Comparison of ENCODE assay signal across 1 cellular context in the genomic region with DNA sequence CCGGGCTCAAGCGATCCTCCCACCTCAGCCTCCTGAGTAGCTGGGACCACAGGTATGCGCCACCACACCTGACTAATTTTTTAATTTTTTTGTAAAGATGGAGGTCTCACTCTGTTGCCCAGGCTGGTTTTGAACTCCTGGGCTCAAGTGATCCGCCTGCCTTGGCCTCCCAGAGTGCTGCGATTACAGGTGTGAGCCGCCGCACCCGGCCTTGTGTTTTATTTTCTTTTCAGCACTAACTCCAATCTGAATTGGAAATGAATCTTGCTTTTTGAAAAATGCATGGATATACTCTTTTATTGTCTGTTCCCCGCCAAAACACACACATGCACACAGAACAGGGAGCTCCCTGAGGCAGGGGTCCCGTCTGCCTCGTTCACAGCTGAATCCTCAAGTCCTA.
TF ChIP-seq lines count a peak whose summit lies in the region.

No MANE protein-coding gene starts in this region.

TF ChIP-seq in IMR-90, 13 proteins besides CTCF, POLR2A, EP300 and RAD21:
- no peak for TF ChIP-seq RFX5 (IDR thresholded peaks at IDR 0.05; ENCODE audit: low read depth, low read length)
- no peak for TF ChIP-seq CHD1 (IDR thresholded peaks at IDR 0.05; ENCODE audit: low read depth, low read length)
- TF ChIP-seq SMC3 (IDR thresholded peaks at IDR 0.05; ENCODE audit: low read depth, low read length): no peak
- no peak for TF ChIP-seq MAFK (IDR thresholded peaks at IDR 0.05; ENCODE audit: low read depth, low read length)
- TF ChIP-seq MXI1 (IDR thresholded peaks at IDR 0.05; ENCODE audit: borderline replicate concordance, low read depth, low read length): no peak
- TF ChIP-seq CEBPB (IDR thresholded peaks at IDR 0.05; ENCODE audit: low read depth, low read length): no peak
- no peak for TF ChIP-seq FOS (IDR thresholded peaks at IDR 0.05; ENCODE audit: low read depth, low read length)
- TF ChIP-seq NFE2L2 (IDR thresholded peaks at IDR 0.05; ENCODE audit: low read depth, low read length): no peak
- no peak for TF ChIP-seq MAZ (IDR thresholded peaks at IDR 0.05; ENCODE audit: borderline replicate concordance, low read depth, low read length)
- TF ChIP-seq, protein P1, sequence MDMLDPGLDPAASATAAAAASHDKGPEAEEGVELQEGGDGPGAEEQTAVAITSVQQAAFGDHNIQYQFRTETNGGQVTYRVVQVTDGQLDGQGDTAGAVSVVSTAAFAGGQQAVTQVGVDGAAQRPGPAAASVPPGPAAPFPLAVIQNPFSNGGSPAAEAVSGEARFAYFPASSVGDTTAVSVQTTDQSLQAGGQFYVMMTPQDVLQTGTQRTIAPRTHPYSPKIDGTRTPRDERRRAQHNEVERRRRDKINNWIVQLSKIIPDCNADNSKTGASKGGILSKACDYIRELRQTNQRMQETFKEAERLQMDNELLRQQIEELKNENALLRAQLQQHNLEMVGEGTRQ (IDR thresholded peaks at IDR 0.05; ENCODE audit: low read depth, low read length): no peak
- no peak for TF ChIP-seq RCOR1 (IDR thresholded peaks at IDR 0.05; ENCODE audit: insufficient replicate concordance, low read length)
- TF ChIP-seq, protein P2, sequence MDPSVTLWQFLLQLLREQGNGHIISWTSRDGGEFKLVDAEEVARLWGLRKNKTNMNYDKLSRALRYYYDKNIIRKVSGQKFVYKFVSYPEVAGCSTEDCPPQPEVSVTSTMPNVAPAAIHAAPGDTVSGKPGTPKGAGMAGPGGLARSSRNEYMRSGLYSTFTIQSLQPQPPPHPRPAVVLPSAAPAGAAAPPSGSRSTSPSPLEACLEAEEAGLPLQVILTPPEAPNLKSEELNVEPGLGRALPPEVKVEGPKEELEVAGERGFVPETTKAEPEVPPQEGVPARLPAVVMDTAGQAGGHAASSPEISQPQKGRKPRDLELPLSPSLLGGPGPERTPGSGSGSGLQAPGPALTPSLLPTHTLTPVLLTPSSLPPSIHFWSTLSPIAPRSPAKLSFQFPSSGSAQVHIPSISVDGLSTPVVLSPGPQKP (IDR thresholded peaks at IDR 0.05; ENCODE audit: borderline replicate concordance, low read depth, low read length): no peak
- no peak for TF ChIP-seq BHLHE40 (IDR thresholded peaks at IDR 0.05; ENCODE audit: low read depth, low read length)
